In genomic region chr12:98501266-98501629, GRCh38 we compare ENCODE assay signal across 8 cellular contexts. TPM values are rescaled to one million over a fixed set of nuclear protein-coding genes. Genes with fewer than 3 reads are reported as not detected.
DNase-seq lines count a peak whose midpoint lies in the region; ATAC-seq and TF ChIP-seq lines count a peak whose summit lies in the region.
"Not testable (repeated sequence)": the region's sequence is repeated elsewhere in the genome, so short reads cannot be mapped to it uniquely, and the experiment has no call there.

No MANE protein-coding gene starts in this region.

- 91 to 98% (median 96%) methylated on average over 15 of the region's 15 CpGs for WGBS in ovary, 3 donors
- WGBS in transverse colon (ENCODE audit: low coverage in 1 of 2), 2 donors: 89 to 97% methylated on average over 7 to 15 of the region's 15 CpGs

- H3K4me3 Mint-ChIP-seq in Caco-2 (ENCODE audit: unreplicated experiment): peak overlapping the region; percentile 74
- H3K4me3 Mint-ChIP-seq in T-helper 1 cell treated with Interleukin-12 subunit alpha and Interleukin-12 subunit beta and Interleukin-4 antibody, amounts not matched to agents 30 μg/mL and 1 μg/mL, for 36 hours: peak overlapping the region; percentile 17
- peak overlapping the region; percentile 37 for H3K4me3 Mint-ChIP-seq in activated CD8-positive, alpha-beta memory T cell treated with anti-CD3 and anti-CD28 coated beads, Interleukin-2, amount 10 ng/mL, durations not matched to agents 7 days and 5 days
- peak overlapping the region; percentile 1 for H3K4me3 Mint-ChIP-seq in activated naive CD8-positive, alpha-beta T cell treated with anti-CD3 and anti-CD28 coated beads, Interleukin-2, amount 10 ng/mL, durations not matched to agents 7 days and 5 days
- H3K4me3 Mint-ChIP-seq in effector memory CD8-positive, alpha-beta T cell: peak overlapping the region; percentile 49 to 96
- peak overlapping the region; percentile 16 for H3K4me3 Mint-ChIP-seq in mesothelial cell of epicardium

- peaks cover 38% of the 10 kb centered on the region for H3K36me3 Mint-ChIP-seq in Caco-2 (ENCODE audit: insufficient read depth, unreplicated experiment)
- peaks cover 10% of the 10 kb centered on the region for H3K36me3 Mint-ChIP-seq in T-helper 1 cell treated with Interleukin-12 subunit alpha and Interleukin-12 subunit beta and Interleukin-4 antibody, amounts not matched to agents 30 μg/mL and 1 μg/mL, for 36 hours (ENCODE audit: low read depth)
- not testable (repeated sequence) for H3K36me3 Mint-ChIP-seq in activated CD8-positive, alpha-beta memory T cell treated with anti-CD3 and anti-CD28 coated beads, Interleukin-2, amount 10 ng/mL, durations not matched to agents 7 days and 5 days; activated naive CD8-positive, alpha-beta T cell treated with anti-CD3 and anti-CD28 coated beads, Interleukin-2, amount 10 ng/mL, durations not matched to agents 7 days and 5 days; mesothelial cell of epicardium
- H3K36me3 Mint-ChIP-seq in effector memory CD8-positive, alpha-beta T cell (ENCODE audit: insufficient read depth): peaks cover 48% of the 10 kb centered on the region

- CTCF ChIA-PET in Caco-2 (lab: Charles Lee): interaction anchor here (1.0 to 1.8 kb wide), 3 partner anchors 9 to 31 kb away, joined by 3 to 26 read pairs (median 4); no protein-coding TSS in a partner anchor
- CTCF ChIA-PET in activated CD8-positive, alpha-beta memory T cell treated with anti-CD3 and anti-CD28 coated beads, Interleukin-2, amount 10 ng/mL, durations not matched to agents 7 days and 5 days (lab: Charles Lee): interaction anchor here (1.4 to 1.6 kb wide), 2 partner anchors 10 to 14 kb away, joined by 6 to 8 read pairs; no protein-coding TSS in a partner anchor

- H3K4me1 Mint-ChIP-seq in Caco-2 (ENCODE audit: low read depth, unreplicated experiment) (peaks cover 31% of the 10 kb centered on the region), mesothelial cell of epicardium (peaks cover 17% of the 10 kb centered on the region)
- peaks cover 21% of the 10 kb centered on the region for H3K4me1 Mint-ChIP-seq in T-helper 1 cell treated with Interleukin-12 subunit alpha and Interleukin-12 subunit beta and Interleukin-4 antibody, amounts not matched to agents 30 μg/mL and 1 μg/mL, for 36 hours (ENCODE audit: low read depth)
- peaks cover 36% of the 10 kb centered on the region for H3K4me1 Mint-ChIP-seq in activated CD8-positive, alpha-beta memory T cell treated with anti-CD3 and anti-CD28 coated beads, Interleukin-2, amount 10 ng/mL, durations not matched to agents 7 days and 5 days
- peaks cover 23% of the 10 kb centered on the region for H3K4me1 Mint-ChIP-seq in activated naive CD8-positive, alpha-beta T cell treated with anti-CD3 and anti-CD28 coated beads, Interleukin-2, amount 10 ng/mL, durations not matched to agents 7 days and 5 days
- H3K4me1 Mint-ChIP-seq in effector memory CD8-positive, alpha-beta T cell (ENCODE audit: low read depth in 2 of 2): peaks cover 15 to 25% of the 10 kb centered on the region in 2 donors

- H3K27ac Mint-ChIP-seq in Caco-2 (ENCODE audit: unreplicated experiment): peak overlapping the region; percentile 93
- not testable (repeated sequence) for H3K27ac Mint-ChIP-seq in T-helper 1 cell treated with Interleukin-12 subunit alpha and Interleukin-12 subunit beta and Interleukin-4 antibody, amounts not matched to agents 30 μg/mL and 1 μg/mL, for 36 hours; activated CD8-positive, alpha-beta memory T cell treated with anti-CD3 and anti-CD28 coated beads, Interleukin-2, amount 10 ng/mL, durations not matched to agents 7 days and 5 days; activated naive CD8-positive, alpha-beta T cell treated with anti-CD3 and anti-CD28 coated beads, Interleukin-2, amount 10 ng/mL, durations not matched to agents 7 days and 5 days
- H3K27ac Mint-ChIP-seq in effector memory CD8-positive, alpha-beta T cell: peak overlapping the region in 1 of 2 donors; percentile 100
- H3K27ac Mint-ChIP-seq in mesothelial cell of epicardium: peak overlapping the region; percentile 73

- in situ Hi-C loops in transverse colon (cut with MboI; ENCODE audit: low pct_ligation_motif_present in 1 of 4, low pct_unique_long_range_greater_than_20kb in 1 of 4, low sequenced_read_pairs in 3 of 4): not testable (repeated sequence)

- not testable (repeated sequence) for TF ChIP-seq CTCF in Caco-2 (IDR thresholded peaks at IDR 0.05; ENCODE audit: insufficient read depth in 1 of 2, low read depth in 1 of 2, low read length in 1 of 2, severe bottlenecking in 1 of 2, unreplicated experiment in 1 of 2); mesothelial cell of epicardium (IDR thresholded peaks at IDR 0.05; ENCODE audit: unreplicated experiment); ovary (IDR thresholded peaks at IDR 0.05); transverse colon (IDR thresholded peaks at IDR 0.05)

- POLR2A ChIA-PET in Caco-2 (lab: Charles Lee): interaction anchor here (0.6 to 1.1 kb wide), 3 partner anchors 10 to 45 kb away, joined by 4 to 6 read pairs (median 5); no protein-coding TSS in a partner anchor
- POLR2A ChIA-PET in activated naive CD8-positive, alpha-beta T cell treated with anti-CD3 and anti-CD28 coated beads, Interleukin-2, amount 10 ng/mL, durations not matched to agents 7 days and 5 days (lab: Charles Lee): interaction anchor here (2.9 kb wide), 1 partner anchor 15 kb away, joined by 14 read pairs; the partner anchor contains the start of gene TMPO

- H3K9me3 ChIP-seq in Caco-2, ovary, transverse colon: not testable (repeated sequence)

- H3K9me3 Mint-ChIP-seq in Caco-2 (ENCODE audit: unreplicated experiment); T-helper 1 cell treated with Interleukin-12 subunit alpha and Interleukin-12 subunit beta and Interleukin-4 antibody, amounts not matched to agents 30 μg/mL and 1 μg/mL, for 36 hours; activated CD8-positive, alpha-beta memory T cell treated with anti-CD3 and anti-CD28 coated beads, Interleukin-2, amount 10 ng/mL, durations not matched to agents 7 days and 5 days (ENCODE audit: low read depth); activated naive CD8-positive, alpha-beta T cell treated with anti-CD3 and anti-CD28 coated beads, Interleukin-2, amount 10 ng/mL, durations not matched to agents 7 days and 5 days; effector memory CD8-positive, alpha-beta T cell; mesothelial cell of epicardium: not testable (repeated sequence)

- H3K27me3 Mint-ChIP-seq in Caco-2 (ENCODE audit: insufficient read depth, unreplicated experiment); mesothelial cell of epicardium (ENCODE audit: low read depth): not testable (repeated sequence)
- H3K27me3 Mint-ChIP-seq in T-helper 1 cell treated with Interleukin-12 subunit alpha and Interleukin-12 subunit beta and Interleukin-4 antibody, amounts not matched to agents 30 μg/mL and 1 μg/mL, for 36 hours (ENCODE audit: low read depth): peaks cover 13% of the 10 kb centered on the region
- peaks cover 13% of the 10 kb centered on the region for H3K27me3 Mint-ChIP-seq in activated CD8-positive, alpha-beta memory T cell treated with anti-CD3 and anti-CD28 coated beads, Interleukin-2, amount 10 ng/mL, durations not matched to agents 7 days and 5 days
- peaks cover 10% of the 10 kb centered on the region for H3K27me3 Mint-ChIP-seq in activated naive CD8-positive, alpha-beta T cell treated with anti-CD3 and anti-CD28 coated beads, Interleukin-2, amount 10 ng/mL, durations not matched to agents 7 days and 5 days
- H3K27me3 Mint-ChIP-seq in effector memory CD8-positive, alpha-beta T cell: peaks cover 5 to 16% of the 10 kb centered on the region in 2 donors

- H3K4me3 ChIP-seq in Caco-2 (ENCODE audit: low read depth, low read length); ovary: not testable (repeated sequence)
- H3K4me3 ChIP-seq in transverse colon: peak overlapping the region in 1 of 4 donors; percentile 12

- not testable (repeated sequence) for TF ChIP-seq EP300 in ovary (IDR thresholded peaks at IDR 0.05); transverse colon (IDR thresholded peaks at IDR 0.05; ENCODE audit: low read depth)

- H3K27me3 ChIP-seq in Caco-2 (replicated peaks; ENCODE audit: control insufficient read depth, insufficient read depth, low read length); ovary; transverse colon: not testable (repeated sequence)

- H3K4me1 ChIP-seq in Caco-2: peaks cover 20% of the 10 kb centered on the region
- H3K4me1 ChIP-seq in ovary (ENCODE audit: insufficient read depth): not testable (repeated sequence)
- peaks cover 0 to 23% (median 12%) of the 10 kb centered on the region in 4 donors for H3K4me1 ChIP-seq in transverse colon

- TF ChIP-seq POLR2A in ovary (IDR thresholded peaks at IDR 0.05); transverse colon (IDR thresholded peaks at IDR 0.05): not testable (repeated sequence)

- intact Hi-C loops in Caco-2 (cut with micrococcal nuclease; ENCODE audit: unreplicated experiment); ovary (cut with DNase I); transverse colon (cut with DNase I; ENCODE audit: low total_unique reads): not testable (repeated sequence)

- not testable (repeated sequence) for ATAC-seq in activated CD8-positive, alpha-beta memory T cell treated with anti-CD3 and anti-CD28 coated beads, Interleukin-2, amount 10 ng/mL, durations not matched to agents 7 days and 5 days; activated naive CD8-positive, alpha-beta T cell treated with anti-CD3 and anti-CD28 coated beads, Interleukin-2, amount 10 ng/mL, durations not matched to agents 7 days and 5 days (ENCODE audit: low read depth); effector memory CD8-positive, alpha-beta T cell (replicated peaks)

- DNase-seq in Caco-2; activated CD8-positive, alpha-beta memory T cell treated with anti-CD3 and anti-CD28 coated beads, Interleukin-2, amount 10 ng/mL, durations not matched to agents 7 days and 5 days; activated naive CD8-positive, alpha-beta T cell treated with anti-CD3 and anti-CD28 coated beads, Interleukin-2, amount 10 ng/mL, durations not matched to agents 7 days and 5 days; effector memory CD8-positive, alpha-beta T cell; mesothelial cell of epicardium (ENCODE audit: low spot score in 2 of 2, unreplicated experiment in 2 of 2); ovary; transverse colon: not testable (repeated sequence)

- H3K36me3 ChIP-seq in Caco-2 (ENCODE audit: control insufficient read depth, insufficient read depth, low read length); ovary; transverse colon: not testable (repeated sequence)

- BruUV-seq in Caco-2 (replicated peaks; lab: Mats Ljungman, UMichigan): TSS peak; percentile 39

- H3K27ac ChIP-seq in ovary: peak overlapping the region; percentile 14 to 50
- peak overlapping the region; percentile 65 to 83 (median 72) for H3K27ac ChIP-seq in transverse colon

RNA-seq across cellular contexts. Expression of gene TMPO, which starts 14.1 kb away (rescaled TPM):
- total RNA-seq in Caco-2 (2022) (203 and 212 TPM in 2 replicates), mesothelial cell of epicardium (122 to 144 TPM (median 135 TPM) in 3 replicates), ovary (100 to 1,000 TPM in 5 of 7 donors, 10 to 100 TPM in 2; 82.0 to 144 (median 117) TPM), transverse colon (100 to 1,000 TPM in 1 of 4 donors, 10 to 100 TPM in 3; 57.8 to 164 (median 89.0) TPM)
- 100 to 1,000 TPM; 366 to 399 TPM for total RNA-seq in activated CD8-positive, alpha-beta memory T cell treated with anti-CD3 and anti-CD28 coated beads, Interleukin-2, amount 10 ng/mL, durations not matched to agents 7 days and 5 days
- total RNA-seq in activated naive CD8-positive, alpha-beta T cell treated with anti-CD3 and anti-CD28 coated beads, Interleukin-2, amount 10 ng/mL, durations not matched to agents 7 days and 5 days: 100 to 1,000 TPM; 279 to 291 TPM
- 10 to 100 TPM; 48.4 to 63.6 TPM for polyA plus RNA-seq in ovary

Comparison
In these comparisons a context has a peak if more than half of its experiments do, and no peak if none do; other contexts are left out.
1. H3K4me3 Mint-ChIP-seq: peak in every context shown above with its lines; median percentile 74 in Caco-2; 72 in effector memory CD8-positive, alpha-beta T cell; 37 in activated CD8-positive, alpha-beta memory T cell treated with anti-CD3 and anti-CD28 coated beads, Interleukin-2, amount 10 ng/mL, durations not matched to agents 7 days and 5 days; 17 in T-helper 1 cell treated with Interleukin-12 subunit alpha and Interleukin-12 subunit beta and Interleukin-4 antibody, amounts not matched to agents 30 μg/mL and 1 μg/mL, for 36 hours; 16 in mesothelial cell of epicardium; 1 in activated naive CD8-positive, alpha-beta T cell treated with anti-CD3 and anti-CD28 coated beads, Interleukin-2, amount 10 ng/mL, durations not matched to agents 7 days and 5 days.